ENCODE assay signal across 25 cellular contexts in genomic region chr1:38640371-38640770, GRCh38.
"Had no signal": no experiment of that assay in that cellular context is flagged by ENCODE, and none has a peak within 500 bp of the region (broad histone marks: within the 10 kb centered on the region; RNA-seq: fewer than 3 reads in every experiment).

No MANE protein-coding gene starts in this region.

- H3K9me3 ChIP-seq: ovary, psoas muscle, right lobe of liver, thoracic aorta, thyroid gland had no signal

- H3K27ac ChIP-seq: neural progenitor cell, ovary, parathyroid adenoma, psoas muscle, right lobe of liver, sigmoid colon, stomach, thoracic aorta, thyroid gland, tibial nerve, upper lobe of left lung had no signal

- H3K9ac ChIP-seq: neural progenitor cell, parathyroid adenoma had no signal

- ATAC-seq: natural killer cell; psoas muscle; right cardiac atrium; right lobe of liver; stimulated activated effector memory CD8-positive, alpha-beta T cell treated with anti-CD3 and anti-CD28 coated beads, Interleukin-12 subunit alpha, Interleukin-12 subunit beta, amount 100 ng/mL, for 72 hours; stimulated activated naive B cell treated with anti-CD40 and anti-IgM and Interleukin-4, amounts not matched to agents 10 μg/mL and 1 μg/mL and 100 μg/mL, for 72 hours had no signal

- H3K4me3 ChIP-seq: neural progenitor cell, ovary, psoas muscle, right lobe of liver, sigmoid colon, stomach, thoracic aorta, thyroid gland, tibial nerve, upper lobe of left lung had no signal

- H3K27me3 ChIP-seq: neural progenitor cell, ovary, right lobe of liver, stomach, thyroid gland, tibial nerve, upper lobe of left lung had no signal

- H3K4me2 ChIP-seq: neural progenitor cell had no signal

- H3K4me1 ChIP-seq: neural progenitor cell, parathyroid adenoma, psoas muscle, right lobe of liver, sigmoid colon, stomach, thyroid gland, tibial nerve, upper lobe of left lung had no signal

- DNase-seq: natural killer cell; occipital lobe; ovary; posterior cingulate gyrus; psoas muscle; right cardiac atrium; right lobe of liver; sigmoid colon; small intestine; stimulated activated CD4-positive, alpha-beta T cell treated with anti-CD3 and anti-CD28 coated beads, Interleukin-15, amount 100 ng/mL, for 24 hours; stimulated activated CD4-positive, alpha-beta T cell treated with anti-CD3 and anti-CD28 coated beads, Interleukin-2, amount 100 ng/mL, for 24 hours; stimulated activated CD4-positive, alpha-beta T cell treated with anti-CD3 and anti-CD28 coated beads, Interleukin-2, amount 100 ng/mL, for 48 hours; stimulated activated CD4-positive, alpha-beta T cell treated with anti-CD3 and anti-CD28 coated beads, Interleukin-4, amount 100 ng/mL, for 24 hours; stimulated activated naive B cell treated with anti-CD40 and anti-IgM and Interleukin-4, amounts not matched to agents 10 μg/mL and 1 μg/mL and 100 μg/mL, for 72 hours; stimulated activated naive CD4-positive, alpha-beta T cell treated with Interleukin-2 at 50 U/mL for 16 hours; stomach; thyroid gland; trophoblast cell; upper lobe of left lung had no signal

- H3K36me3 ChIP-seq: neural progenitor cell, ovary, right lobe of liver, sigmoid colon, thoracic aorta, thyroid gland, tibial nerve, upper lobe of left lung had no signal

- H3K79me2 ChIP-seq: parathyroid adenoma had no signal

- FAIRE-seq: small intestine, urothelium cell line had no signal
